22 cellular contexts compared by ENCODE assay signal in genomic region chr13:19978830-19979437, GRCh38.
"Had no signal": no experiment of that assay in that cellular context is flagged by ENCODE, and none has a peak within 500 bp of the region (broad histone marks: within the 10 kb centered on the region; RNA-seq: fewer than 3 reads in every experiment).

No MANE protein-coding gene starts in this region.

- H3K4me1 ChIP-seq: SJSA1 had no signal

- FAIRE-seq: RCC 7860 had no signal

- DNase-seq: IMR-90, Kasumi-1, MM.1S, NCI-H1092 treated with DMSO at 0.1 percent for 48 hours, NCI-H1436, NCI-H187, NCI-H2029, NCI-H2081 treated with DMSO at 0.1 percent for 48 hours, NCI-H2171, NCI-H226, NCI-H446, NCI-H510A, NCI-H524 treated with DMSO at 0.1 percent for 48 hours, NCI-H69, NCI-H774, Right ventricle myocardium superior, RPMI8226, SIG-M5 had no signal

- H3K4me3 ChIP-seq: SJSA1, SK-N-MC had no signal

- H3K9me3 ChIP-seq: SJSA1 had no signal

- H3K4me2 ChIP-seq: KMS-11 had no signal

- H3K27ac ChIP-seq: KMS-11, SJSA1, SK-N-MC had no signal

- H3K27me3 ChIP-seq: SJSA1 had no signal

- H3K9ac ChIP-seq: KMS-11 had no signal
